ENCODE assay signal across 13 cellular contexts in genomic region chr19:45385392-45386221, GRCh38. TPM values are rescaled to one million over a fixed set of nuclear protein-coding genes. Genes with fewer than 3 reads are reported as not detected.
DNase-seq lines count a peak whose midpoint lies in the region; ATAC-seq and TF ChIP-seq lines count a peak whose summit lies in the region.
"Had no signal": no experiment of that assay in that cellular context is flagged by ENCODE, and none has a peak within 500 bp of the region (broad histone marks: within the 10 kb centered on the region; RNA-seq: fewer than 3 reads in every experiment).

No MANE protein-coding gene starts in this region.

- peaks cover 2% of the 10 kb centered on the region for H3K4me1 Mint-ChIP-seq in memory B cell

- TF ChIP-seq EP300 in sigmoid colon (IDR thresholded peaks at IDR 0.05), result no peak

- H3K9me3 ChIP-seq in WERI-Rb-1 (ENCODE audit: severe bottlenecking), result no peaks in the 10 kb centered on the region
- H3K9me3 ChIP-seq in thyroid gland, result no peaks in the 10 kb centered on the region
- H3K9me3 ChIP-seq in sigmoid colon, result no peaks in the 10 kb centered on the region
- H3K9me3 ChIP-seq: spleen had no signal

- no peak overlapping the region for H3K27ac ChIP-seq in WERI-Rb-1
- H3K27ac ChIP-seq in thyroid gland, result no peak overlapping the region
- H3K27ac ChIP-seq in sigmoid colon, result no peak overlapping the region
- H3K27ac ChIP-seq: spleen had no signal

- H3K9me3 Mint-ChIP-seq in memory B cell, result no peaks in the 10 kb centered on the region

- H3K27me3 Mint-ChIP-seq in memory B cell, result peaks cover 14% of the 10 kb centered on the region

- H3K4me3 Mint-ChIP-seq in memory B cell, result no peak overlapping the region

- DNase-seq in AG10803 (ENCODE audit: low read depth), result no peak
- DNase-seq in NCI-H1105 (lab: John Stamatoyannopoulos, UW), result peak; percentile 67
- no peak for DNase-seq in choroid plexus epithelial cell (ENCODE audit: low read depth)
- no peak for DNase-seq in memory B cell (ENCODE audit: low spot score in 2 of 2)
- DNase-seq in WERI-Rb-1, result no peak
- DNase-seq in GM10248 (ENCODE audit: extremely low spot score), result no peak
- no peak for DNase-seq in thyroid gland
- DNase-seq in sigmoid colon, result no peak
- DNase-seq: activated T-cell treated with anti-CD3 and anti-CD28 coated beads for 4 hours, amygdala, hippocampal formation, spleen had no signal

- CTCF ChIA-PET in GM10248 (lab: Yijun Ruan, JAX), result no interaction called here

- H3K36me3 Mint-ChIP-seq in memory B cell, result peaks cover 2% of the 10 kb centered on the region
- H3K36me3 Mint-ChIP-seq: CD14-positive monocyte had no signal

- ATAC-seq in memory B cell (ENCODE audit: low read depth), result peak; percentile 35

- no peaks in the 10 kb centered on the region for H3K27me3 ChIP-seq in WERI-Rb-1 (ENCODE audit: insufficient read depth, low read depth, severe bottlenecking)
- H3K27me3 ChIP-seq in thyroid gland, result peaks cover 4% of the 10 kb centered on the region
- H3K27me3 ChIP-seq in sigmoid colon, result peaks cover 14 to 35% (median 22%) of the 10 kb centered on the region in 3 donors

- H3K36me3 ChIP-seq in WERI-Rb-1 (no peaks in the 10 kb centered on the region), thyroid gland (no peaks in the 10 kb centered on the region), sigmoid colon (no peaks in the 10 kb centered on the region)
- H3K36me3 ChIP-seq: spleen had no signal

- POLR2A ChIA-PET in GM10248 (lab: Yijun Ruan, JAX), result no interaction called here

- H3K4me1 ChIP-seq in thyroid gland, result peaks cover 5 to 8% of the 10 kb centered on the region in 2 donors
- H3K4me1 ChIP-seq in sigmoid colon, result peaks cover 0 to 11% (median 8%) of the 10 kb centered on the region in 4 donors

- no peak overlapping the region for H3K27ac Mint-ChIP-seq in memory B cell

- 4 to 8% methylated on average over 26 to 37 of the region's 75 CpGs for WGBS in thyroid gland, 2 donors
- WGBS in sigmoid colon, 2 donors, result 17 to 23% methylated on average over 75 of the region's 75 CpGs

- intact Hi-C loops in thyroid gland (cut with DNase I), result no loop called here
- intact Hi-C loops in sigmoid colon (cut with DNase I), result no loop called here

- no peak for TF ChIP-seq CTCF in AG10803 (conservative IDR thresholded peaks at IDR 0.05; ENCODE audit: low read length)
- no peak for TF ChIP-seq CTCF in choroid plexus epithelial cell (conservative IDR thresholded peaks at IDR 0.05; ENCODE audit: low read depth, low read length)
- TF ChIP-seq CTCF in WERI-Rb-1 (IDR thresholded peaks at IDR 0.05; ENCODE audit: low read depth, low read length), result no peak
- no peak for TF ChIP-seq CTCF in GM10248 (IDR thresholded peaks at IDR 0.05; ENCODE audit: control extremely low read depth, extremely low read depth, low read depth, missing control alignments)
- TF ChIP-seq CTCF in thyroid gland (IDR thresholded peaks at IDR 0.05), result no peak
- no peak for TF ChIP-seq CTCF in sigmoid colon (IDR thresholded peaks at IDR 0.05)

- TF ChIP-seq POLR2A in thyroid gland (IDR thresholded peaks at IDR 0.05), result no peak
- TF ChIP-seq POLR2A in sigmoid colon (IDR thresholded peaks at IDR 0.05), result no peak

- H3K4me3 ChIP-seq in AG10803 (ENCODE audit: low read length), result 0 out of 2 replicates have a peak overlapping the region, but pooled peaks have one; percentile 5
- H3K4me3 ChIP-seq in choroid plexus epithelial cell (ENCODE audit: low read depth, low read length), result peak overlapping the region; percentile 22
- no peak overlapping the region for H3K4me3 ChIP-seq in WERI-Rb-1 (ENCODE audit: low read depth, low read length)
- H3K4me3 ChIP-seq in thyroid gland (replicated peaks in 1 of 3), result no peak overlapping the region
- no peak overlapping the region for H3K4me3 ChIP-seq in sigmoid colon

RNA-seq across cellular contexts. Expression of gene ERCC2, which starts 15.2 kb away (rescaled TPM):
- total RNA-seq in thyroid gland (10 to 100 TPM in 3 of 4 donors, 1 to 10 TPM in 1; 9.4 to 19.2 (median 15.9) TPM), sigmoid colon (10 to 100 TPM in 1 of 4 donors, 1 to 10 TPM in 3; 4.6 to 12.8 (median 9.8) TPM)
- 10 to 100 TPM in 1 of 3 donors, 1 to 10 TPM in 2; 4.2 to 12.9 (median 9.0) TPM for polyA plus RNA-seq in sigmoid colon

RNA-seq across cellular contexts. Expression of gene PPP1R13L, which starts 19.3 kb away (rescaled TPM):
- total RNA-seq in thyroid gland, result 10 to 100 TPM; 11.9 to 64.2 (median 35.8) TPM
- 1 to 10 TPM; 5.8 to 9.4 (median 7.7) TPM for total RNA-seq in sigmoid colon
- polyA plus RNA-seq in sigmoid colon, result 10 to 100 TPM; 15.6 to 34.0 (median 18.0) TPM

RNA-seq across cellular contexts. Expression of gene POLR1G, which starts 20.8 kb away (rescaled TPM):
- total RNA-seq in thyroid gland (1 to 10 TPM; 1.3 to 9.1 (median 4.2) TPM), sigmoid colon (1 to 10 TPM; 1.6 to 4.2 (median 3.8) TPM)
- 1 to 10 TPM; 1.2 to 5.6 (median 2.3) TPM for polyA plus RNA-seq in sigmoid colon

RNA-seq across cellular contexts. Expression of gene ERCC1, which starts 38.1 kb away (rescaled TPM):
- total RNA-seq in thyroid gland, result 100 to 1,000 TPM in 2 of 4 donors, 10 to 100 TPM in 2; 89.1 to 157 (median 113) TPM
- total RNA-seq in sigmoid colon, result 10 to 100 TPM; 41.8 to 67.0 (median 64.4) TPM
- 10 to 100 TPM; 27.3 to 31.8 (median 30.1) TPM for polyA plus RNA-seq in sigmoid colon

RNA-seq across cellular contexts. Expression of gene KLC3, which starts 45.1 kb away (rescaled TPM):
- total RNA-seq in thyroid gland (1 to 10 TPM in 1 of 4 donors, under 1 TPM in 3; 0.45 to 1.2 (median 0.83) TPM), sigmoid colon (not detected)
- under 1 TPM in 1 of 3 donors, not detected in 2; 0.09 TPM for polyA plus RNA-seq in sigmoid colon
- polyA plus RNA-seq: CD14-positive monocyte had no signal

Comparison
In these comparisons a context has a peak if more than half of its experiments do, and no peak if none do; other contexts are left out.
1. H3K4me3 ChIP-seq: peak in AG10803 (single experiment) and choroid plexus epithelial cell (single experiment); none in WERI-Rb-1 (single experiment), thyroid gland (0 of 3) and sigmoid colon (0 of 4).